Comparison of ENCODE assay signal across 21 cellular contexts in the genomic region with DNA sequence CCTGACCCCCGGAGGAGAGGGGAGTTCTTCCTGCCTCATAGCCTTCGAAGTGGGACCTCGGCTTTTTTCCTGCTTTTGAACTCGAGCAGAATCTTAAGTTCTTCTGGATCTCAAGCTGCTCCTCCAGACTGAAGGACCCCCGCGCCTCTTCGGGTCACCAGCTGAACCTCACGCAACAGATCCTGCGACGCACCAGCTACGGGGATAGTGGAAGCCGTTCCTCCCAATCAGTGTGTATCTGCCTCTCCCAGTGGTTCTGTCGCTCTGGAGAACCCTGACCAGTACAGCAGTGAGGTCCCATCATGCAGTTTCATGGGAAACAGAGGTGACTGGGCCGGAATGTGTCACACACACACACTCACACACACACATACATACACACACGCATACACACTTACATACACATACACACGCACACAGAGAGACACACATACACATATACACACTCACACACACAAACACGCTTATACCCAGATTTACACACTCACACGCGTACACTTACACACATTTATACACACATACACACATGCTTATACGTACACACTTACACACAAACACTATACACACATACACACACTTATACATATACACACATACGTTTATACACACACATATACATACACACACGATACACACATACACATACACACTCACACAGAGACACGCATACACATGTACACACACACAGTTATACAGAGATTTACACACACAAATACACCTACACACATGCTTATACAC.
"Had no signal": no experiment of that assay in that cellular context is flagged by ENCODE, and none has a peak within 500 bp of the region (broad histone marks: within the 10 kb centered on the region; RNA-seq: fewer than 3 reads in every experiment).

No MANE protein-coding gene starts in this region.

- H3K4me3 ChIP-seq: ascending aorta, esophagus muscularis mucosa, gastroesophageal sphincter, heart right ventricle, mucosa of descending colon, transverse colon had no signal

- H3K9me3 Mint-ChIP-seq: immature natural killer cell; T-helper 1 cell treated with Interleukin-12 subunit alpha and Interleukin-12 subunit beta and Interleukin-4 antibody, amounts not matched to agents 30 μg/mL and 1 μg/mL, for 36 hours had no signal

- H3K36me3 ChIP-seq: ascending aorta, esophagus muscularis mucosa, gastroesophageal sphincter, heart right ventricle, transverse colon had no signal

- H3K27ac Mint-ChIP-seq: immature natural killer cell; T-helper 1 cell treated with Interleukin-12 subunit alpha and Interleukin-12 subunit beta and Interleukin-4 antibody, amounts not matched to agents 30 μg/mL and 1 μg/mL, for 36 hours had no signal

- H3K27me3 ChIP-seq: ascending aorta, heart right ventricle, transverse colon had no signal

- DNase-seq: activated CD4-positive, alpha-beta T cell treated with anti-CD3 and anti-CD28 coated beads, Interleukin-2, amount 50 U/mL, for 1 hour; activated CD8-positive, alpha-beta memory T cell treated with anti-CD3 and anti-CD28 coated beads, Interleukin-2, amount 50 U/mL, for 48 hours; activated effector memory CD4-positive, alpha-beta T cell treated with Interleukin-2 at 50 U/mL for 16 hours; activated naive CD4-positive, alpha-beta T cell treated with anti-CD3 and anti-CD28 coated beads, Interleukin-2, amount 50 U/mL, for 16 hours; activated T-cell treated with anti-CD3 and anti-CD28 coated beads, Interleukin-2, amount 50 U/mL, for 48 hours; effector CD8-positive, alpha-beta T cell; immature natural killer cell; kidney glomerular epithelial cell; mesenchymal stem cell; mucosa of descending colon; naive B cell; stimulated activated CD8-positive, alpha-beta memory T cell treated with anti-CD3 and anti-CD28 coated beads, Interleukin-4, amount 100 ng/mL, for 48 hours; stimulated activated naive CD8-positive, alpha-beta T cell treated with anti-CD3 and anti-CD28 coated beads, Interleukin-15, Interleukin-2, amounts not matched to agents 100 U/mL and 50 U/mL, for 24 hours; substantia nigra; transverse colon had no signal

- H3K27ac ChIP-seq: esophagus muscularis mucosa, transverse colon had no signal

- H3K9me3 ChIP-seq: ascending aorta, esophagus muscularis mucosa, gastroesophageal sphincter, heart right ventricle, mucosa of descending colon, transverse colon had no signal

- H3K36me3 Mint-ChIP-seq: immature natural killer cell had no signal

- ATAC-seq: activated CD4-positive, CD25-positive, alpha-beta regulatory T cell treated with anti-CD3 and anti-CD28 coated beads, Interleukin-2, amount 50 U/mL, for 24 hours; stimulated activated naive CD8-positive, alpha-beta T cell treated with anti-CD3 and anti-CD28 coated beads, Interleukin-15, Interleukin-2, amounts not matched to agents 100 U/mL and 50 U/mL, for 24 hours had no signal

- H3K4me1 ChIP-seq: gastroesophageal sphincter had no signal
